In the genomic region with DNA sequence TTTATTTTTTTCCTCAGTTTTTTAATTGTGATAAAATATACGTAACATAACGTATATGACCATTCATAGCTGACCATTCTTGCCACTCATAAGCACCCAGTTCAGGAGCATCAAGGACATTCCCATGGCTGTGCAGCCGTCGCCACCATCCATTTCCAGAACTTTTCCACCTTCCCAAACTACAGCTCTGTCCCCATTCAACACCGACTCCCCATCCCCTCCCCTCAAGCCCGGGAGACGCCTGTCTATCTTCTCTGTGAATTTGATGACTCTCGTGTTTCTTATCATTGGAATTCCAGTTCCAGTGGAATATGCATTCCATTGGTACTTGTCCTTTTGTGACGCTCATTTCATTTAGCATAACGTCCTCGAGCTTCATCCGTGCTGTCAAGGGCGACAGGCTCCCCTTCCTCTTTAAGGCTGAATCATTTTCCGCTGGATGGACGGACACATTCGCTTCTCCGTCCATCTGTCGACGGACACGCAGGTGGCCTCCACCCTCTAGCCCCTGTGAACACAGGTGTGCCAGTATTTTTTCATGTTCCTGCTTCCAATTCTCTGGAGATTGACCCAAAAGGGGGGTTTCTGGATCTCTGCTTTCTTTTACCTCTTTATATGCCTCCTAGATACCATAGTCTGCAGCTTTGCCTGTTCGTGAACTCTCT, we compare ENCODE assay signal across 21 cellular contexts.
"Had no signal": no experiment of that assay in that cellular context is flagged by ENCODE, and none has a peak within 500 bp of the region (broad histone marks: within the 10 kb centered on the region; RNA-seq: fewer than 3 reads in every experiment).

No MANE protein-coding gene starts in this region.

- H3K27ac ChIP-seq: body of pancreas, dorsolateral prefrontal cortex, foreskin keratinocyte, psoas muscle, vagina had no signal

- H3K27ac Mint-ChIP-seq: activated CD4-positive, alpha-beta T cell treated with anti-CD3 and anti-CD28 coated beads, Interleukin-2, amount 10 ng/mL, durations not matched to agents 24 days and 14 days; activated CD8-positive, alpha-beta T cell treated with anti-CD3 and anti-CD28 coated beads for 36 hours; activated naive CD8-positive, alpha-beta T cell treated with anti-CD3 and anti-CD28 coated beads, Interleukin-2, amount 10 ng/mL, durations not matched to agents 7 days and 5 days; stimulated activated memory B cell treated with anti-CD40 and anti-IgM and Interleukin-4, amounts not matched to agents 10 μg/mL and 1 μg/mL and 100 μg/mL, for 72 hours had no signal

- ATAC-seq: activated CD8-positive, alpha-beta T cell treated with anti-CD3 and anti-CD28 coated beads for 36 hours; activated T-cell treated with anti-CD3 and anti-CD28 coated beads, Interleukin-2, amount 50 U/mL, for 4 hours; body of pancreas; foreskin keratinocyte; left lobe of liver; psoas muscle; right cardiac atrium; stimulated activated memory B cell treated with anti-CD40 and anti-IgM and Interleukin-4, amounts not matched to agents 10 μg/mL and 1 μg/mL and 100 μg/mL, for 72 hours had no signal

- FAIRE-seq: colon, keratinocyte had no signal

- H3K36me3 ChIP-seq: vagina had no signal

- DNase-seq: activated CD4-positive, alpha-beta T cell treated with anti-CD3 and anti-CD28 coated beads, Interleukin-2, amount 10 ng/mL, durations not matched to agents 24 days and 14 days; activated CD8-positive, alpha-beta T cell treated with anti-CD3 and anti-CD28 coated beads for 36 hours; activated T-cell treated with anti-CD3 and anti-CD28 coated beads, Interleukin-2, amount 50 U/mL, for 4 hours; amygdala; caudate nucleus; foreskin keratinocyte; hypothalamus; stimulated activated CD4-positive, alpha-beta T cell treated with anti-CD3 and anti-CD28 coated beads, Interleukin-4, amount 100 ng/mL, for 4 hours; T1000 had no signal

- H3K4me1 ChIP-seq: body of pancreas, foreskin keratinocyte, psoas muscle, vagina had no signal

- H3K9me3 ChIP-seq: body of pancreas, psoas muscle, vagina had no signal

- H3K4me1 Mint-ChIP-seq: activated CD4-positive, alpha-beta T cell treated with anti-CD3 and anti-CD28 coated beads, Interleukin-2, amount 10 ng/mL, durations not matched to agents 24 days and 14 days; activated naive CD8-positive, alpha-beta T cell treated with anti-CD3 and anti-CD28 coated beads, Interleukin-2, amount 10 ng/mL, durations not matched to agents 7 days and 5 days; stimulated activated memory B cell treated with anti-CD40 and anti-IgM and Interleukin-4, amounts not matched to agents 10 μg/mL and 1 μg/mL and 100 μg/mL, for 72 hours had no signal

- H3K4me3 ChIP-seq: body of pancreas, dorsolateral prefrontal cortex, psoas muscle, smooth muscle cell, vagina had no signal

- H3K27me3 ChIP-seq: body of pancreas, foreskin keratinocyte, vagina had no signal

- H3K36me3 Mint-ChIP-seq: activated naive CD8-positive, alpha-beta T cell treated with anti-CD3 and anti-CD28 coated beads, Interleukin-2, amount 10 ng/mL, durations not matched to agents 7 days and 5 days; stimulated activated memory B cell treated with anti-CD40 and anti-IgM and Interleukin-4, amounts not matched to agents 10 μg/mL and 1 μg/mL and 100 μg/mL, for 72 hours had no signal

- H3K9me3 Mint-ChIP-seq: activated CD4-positive, alpha-beta T cell treated with anti-CD3 and anti-CD28 coated beads, Interleukin-2, amount 10 ng/mL, durations not matched to agents 24 days and 14 days; activated CD8-positive, alpha-beta T cell treated with anti-CD3 and anti-CD28 coated beads for 36 hours; activated naive CD8-positive, alpha-beta T cell treated with anti-CD3 and anti-CD28 coated beads, Interleukin-2, amount 10 ng/mL, durations not matched to agents 7 days and 5 days; activated T-cell treated with anti-CD3 and anti-CD28 coated beads, Interleukin-2, amount 50 U/mL, for 4 hours; neural crest cell; stimulated activated memory B cell treated with anti-CD40 and anti-IgM and Interleukin-4, amounts not matched to agents 10 μg/mL and 1 μg/mL and 100 μg/mL, for 72 hours had no signal

- H3K4me3 Mint-ChIP-seq: activated CD4-positive, alpha-beta T cell treated with anti-CD3 and anti-CD28 coated beads, Interleukin-2, amount 10 ng/mL, durations not matched to agents 24 days and 14 days; activated CD8-positive, alpha-beta T cell treated with anti-CD3 and anti-CD28 coated beads for 36 hours; activated naive CD8-positive, alpha-beta T cell treated with anti-CD3 and anti-CD28 coated beads, Interleukin-2, amount 10 ng/mL, durations not matched to agents 7 days and 5 days; activated T-cell treated with anti-CD3 and anti-CD28 coated beads, Interleukin-2, amount 50 U/mL, for 4 hours; neural crest cell; stimulated activated memory B cell treated with anti-CD40 and anti-IgM and Interleukin-4, amounts not matched to agents 10 μg/mL and 1 μg/mL and 100 μg/mL, for 72 hours had no signal
